1 cellular context compared by ENCODE assay signal in genomic region chr9:27414215-27414731, GRCh38.
TF ChIP-seq lines count a peak whose summit lies in the region.

No MANE protein-coding gene starts in this region.

TF ChIP-seq in IMR-90, 13 proteins besides CTCF, POLR2A, EP300 and RAD21:
- no peak for TF ChIP-seq BHLHE40 (IDR thresholded peaks at IDR 0.05; ENCODE audit: low read depth, low read length)
- no peak for TF ChIP-seq SMC3 (IDR thresholded peaks at IDR 0.05; ENCODE audit: low read depth, low read length)
- no peak for TF ChIP-seq ELK1 (IDR thresholded peaks at IDR 0.05; ENCODE audit: borderline replicate concordance, low read depth, low read length)
- TF ChIP-seq CEBPB (IDR thresholded peaks at IDR 0.05; ENCODE audit: low read depth, low read length), result no peak
- TF ChIP-seq MXI1 (IDR thresholded peaks at IDR 0.05; ENCODE audit: borderline replicate concordance, low read depth, low read length), result no peak
- TF ChIP-seq, protein P1, sequence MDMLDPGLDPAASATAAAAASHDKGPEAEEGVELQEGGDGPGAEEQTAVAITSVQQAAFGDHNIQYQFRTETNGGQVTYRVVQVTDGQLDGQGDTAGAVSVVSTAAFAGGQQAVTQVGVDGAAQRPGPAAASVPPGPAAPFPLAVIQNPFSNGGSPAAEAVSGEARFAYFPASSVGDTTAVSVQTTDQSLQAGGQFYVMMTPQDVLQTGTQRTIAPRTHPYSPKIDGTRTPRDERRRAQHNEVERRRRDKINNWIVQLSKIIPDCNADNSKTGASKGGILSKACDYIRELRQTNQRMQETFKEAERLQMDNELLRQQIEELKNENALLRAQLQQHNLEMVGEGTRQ (IDR thresholded peaks at IDR 0.05; ENCODE audit: low read depth, low read length), result no peak
- TF ChIP-seq RCOR1 (IDR thresholded peaks at IDR 0.05; ENCODE audit: insufficient replicate concordance, low read length), result no peak
- no peak for TF ChIP-seq RFX5 (IDR thresholded peaks at IDR 0.05; ENCODE audit: low read depth, low read length)
- no peak for TF ChIP-seq MAFK (IDR thresholded peaks at IDR 0.05; ENCODE audit: low read depth, low read length)
- TF ChIP-seq NFE2L2 (IDR thresholded peaks at IDR 0.05; ENCODE audit: low read depth, low read length), result no peak
- TF ChIP-seq FOS (IDR thresholded peaks at IDR 0.05; ENCODE audit: low read depth, low read length), result no peak
- TF ChIP-seq CHD1 (IDR thresholded peaks at IDR 0.05; ENCODE audit: low read depth, low read length), result no peak
- no peak for TF ChIP-seq MAZ (IDR thresholded peaks at IDR 0.05; ENCODE audit: borderline replicate concordance, low read depth, low read length)
TF ChIP-seq in IMR-90: peak in this region for 0.
